In the genomic region with DNA sequence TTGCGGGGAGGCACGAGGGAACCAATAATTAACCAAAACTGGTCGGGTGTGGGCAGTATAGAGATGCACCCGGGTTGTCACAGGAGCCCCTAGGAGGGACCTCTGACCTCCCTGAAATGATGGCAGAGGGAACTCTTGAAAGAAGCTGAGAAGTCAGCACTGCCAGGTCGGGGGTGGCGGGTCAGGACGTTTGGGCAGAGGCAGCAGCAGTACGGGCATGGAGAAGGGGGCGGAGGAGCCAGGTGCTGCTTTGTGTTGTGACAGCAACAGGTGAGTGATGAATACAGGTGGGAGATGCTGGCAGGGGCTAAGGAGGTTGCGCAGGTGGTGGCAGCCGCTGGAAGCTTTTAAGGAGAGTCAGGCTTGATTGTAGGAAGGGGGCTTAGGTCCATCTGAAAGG, we compare ENCODE assay signal across 1 cellular context.
TF ChIP-seq lines count a peak whose summit lies in the region.

No MANE protein-coding gene starts in this region.

TF ChIP-seq in IMR-90, 13 proteins besides CTCF, POLR2A, EP300 and RAD21:
- TF ChIP-seq SMC3 (IDR thresholded peaks at IDR 0.05; ENCODE audit: low read depth, low read length) (no peak), CHD1 (IDR thresholded peaks at IDR 0.05; ENCODE audit: low read depth, low read length) (no peak), RCOR1 (IDR thresholded peaks at IDR 0.05; ENCODE audit: insufficient replicate concordance, low read length) (no peak), NFE2L2 (IDR thresholded peaks at IDR 0.05; ENCODE audit: low read depth, low read length) (no peak), RFX5 (IDR thresholded peaks at IDR 0.05; ENCODE audit: low read depth, low read length) (no peak), MXI1 (IDR thresholded peaks at IDR 0.05; ENCODE audit: borderline replicate concordance, low read depth, low read length) (no peak), MAZ (IDR thresholded peaks at IDR 0.05; ENCODE audit: borderline replicate concordance, low read depth, low read length) (no peak), CEBPB (IDR thresholded peaks at IDR 0.05; ENCODE audit: low read depth, low read length) (no peak), FOS (IDR thresholded peaks at IDR 0.05; ENCODE audit: low read depth, low read length) (no peak), BHLHE40 (IDR thresholded peaks at IDR 0.05; ENCODE audit: low read depth, low read length) (no peak), MAFK (IDR thresholded peaks at IDR 0.05; ENCODE audit: low read depth, low read length) (no peak)
